Comparison of ENCODE assay signal across 8 cellular contexts in the genomic region with DNA sequence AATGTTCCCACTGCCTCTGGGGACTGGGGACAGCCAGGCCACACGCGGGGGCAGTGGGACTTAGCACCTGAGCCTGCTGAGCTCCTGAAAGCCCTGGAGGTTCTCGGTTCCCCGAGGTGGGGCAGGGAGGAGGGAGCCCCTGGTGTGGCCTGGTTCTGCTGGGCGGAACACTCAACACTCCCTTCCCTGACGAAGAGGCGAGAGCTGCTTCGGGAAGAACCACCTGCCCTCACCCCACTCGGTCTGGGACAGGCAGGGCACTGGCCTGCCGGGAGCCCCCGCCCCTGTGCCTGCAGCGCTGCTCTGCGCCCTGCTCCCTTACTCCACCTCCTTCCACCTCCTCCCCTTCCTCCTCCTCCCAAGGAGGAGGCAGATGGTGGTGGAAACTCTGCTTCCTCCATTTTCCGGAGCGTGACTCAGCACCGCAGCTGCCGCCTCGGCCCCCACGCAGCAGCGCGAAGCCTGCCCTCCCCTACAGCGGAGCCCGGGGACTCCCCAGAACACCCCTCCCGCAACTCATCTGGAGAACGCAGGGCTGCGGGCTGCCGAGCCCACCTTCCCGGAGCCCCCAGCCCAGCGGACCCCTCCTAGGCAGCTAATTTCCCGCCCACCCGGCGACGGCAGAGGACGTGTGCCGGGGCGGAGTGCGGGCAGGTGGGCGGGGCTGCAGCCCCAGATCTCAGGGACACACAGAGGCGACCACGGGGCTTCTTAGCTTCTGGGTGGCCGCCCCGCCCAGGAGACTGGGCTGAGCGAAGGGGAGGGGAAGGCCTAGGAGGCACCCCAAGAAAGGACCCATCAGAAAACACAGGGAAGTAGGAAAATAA. TPM values are rescaled to one million over a fixed set of nuclear protein-coding genes. Genes with fewer than 3 reads are reported as not detected.
DNase-seq lines count a peak whose midpoint lies in the region; ATAC-seq and TF ChIP-seq lines count a peak whose summit lies in the region.

No MANE protein-coding gene starts in this region.

- in situ Hi-C loops in GM13976 (cut with MboI; ENCODE audit: low sequenced_read_pairs, unreplicated experiment): no loop called here

- ATAC-seq in HG02973 (IDR thresholded peaks at IDR 0.05; ENCODE audit: unreplicated experiment): peak; percentile 39

- DNase-seq in GM13976 (ENCODE audit: low spot score) (peak; percentile 87), NCI-H82 treated with DMSO at 0.1 percent for 48 hours (lab: John Stamatoyannopoulos, UW; ENCODE audit: unreplicated experiment) (peak; percentile 17), erythroblast (lab: John Stamatoyannopoulos, UW) (peak; percentile 81 to 89), myocyte (ENCODE audit: low read depth) (peak; percentile 89), NCI-H1105 treated with DMSO at 0.1 percent for 48 hours (lab: John Stamatoyannopoulos, UW) (no peak)
- DNase-seq in activated CD8-positive, alpha-beta memory T cell treated with anti-CD3 and anti-CD28 coated beads, Interleukin-2, amount 50 U/mL, for 48 hours: peak; percentile 87
- DNase-seq in stimulated activated CD8-positive, alpha-beta memory T cell treated with anti-CD3 and anti-CD28 coated beads, Interleukin-7, amount 100 ng/mL, for 24 hours (ENCODE audit: low read depth): peak; percentile 52

- no peak for TF ChIP-seq CTCF in GM13976 (IDR thresholded peaks at IDR 0.05; ENCODE audit: borderline replicate concordance, control extremely low read depth, extremely low read depth, insufficient read depth, missing control alignments)

- peak; percentile 76 for TF ChIP-seq POLR2A in erythroblast (IDR thresholded peaks at IDR 0.05; ENCODE audit: low read length)

RNA-seq across cellular contexts. Expression of gene INF2, which starts 11.7 kb away (rescaled TPM):
- total RNA-seq in myocyte: 87.3 and 113 TPM in 2 replicates
- polyA plus RNA-seq in myocyte (2012): 122 TPM

RNA-seq across cellular contexts. Expression of gene ADSS1, which starts 46.3 kb away (rescaled TPM):
- 11.2 and 20.2 TPM in 2 replicates for total RNA-seq in myocyte
- 11.3 TPM for polyA plus RNA-seq in myocyte (2012)
